29 cellular contexts compared by ENCODE assay signal in genomic region chr6:50390416-50390815, GRCh38.
"Had no signal": no experiment of that assay in that cellular context is flagged by ENCODE, and none has a peak within 500 bp of the region (broad histone marks: within the 10 kb centered on the region; RNA-seq: fewer than 3 reads in every experiment).

No MANE protein-coding gene starts in this region.

- H3K4me1 Mint-ChIP-seq: activated B cell treated with CpG ODN at 0.5 μM for 24 hours; activated naive CD4-positive, alpha-beta T cell treated with anti-CD3 and anti-CD28 coated beads, Interleukin-2, amount 50 U/mL, for 24 hours; activated naive CD8-positive, alpha-beta T cell treated with anti-CD3 and anti-CD28 coated beads for 36 hours; activated naive CD8-positive, alpha-beta T cell treated with anti-CD3 and anti-CD28 coated beads, Interleukin-2, amount 50 U/mL, for 24 hours; activated T-helper 17 cell treated with anti-CD3 and anti-CD28 coated beads, Interleukin-2, amount 50 U/mL, for 72 hours; T-helper 17 cell had no signal

- H3K27me3 Mint-ChIP-seq: activated B cell treated with CpG ODN at 0.5 μM for 24 hours; activated CD8-positive, alpha-beta T cell treated with anti-CD3 and anti-CD28 coated beads for 36 hours; activated naive CD4-positive, alpha-beta T cell treated with anti-CD3 and anti-CD28 coated beads, Interleukin-2, amount 50 U/mL, for 24 hours; activated naive CD8-positive, alpha-beta T cell treated with anti-CD3 and anti-CD28 coated beads for 36 hours; activated naive CD8-positive, alpha-beta T cell treated with anti-CD3 and anti-CD28 coated beads, Interleukin-2, amount 50 U/mL, for 24 hours; activated T-helper 17 cell treated with anti-CD3 and anti-CD28 coated beads, Interleukin-2, amount 50 U/mL, for 72 hours; effector memory CD8-positive, alpha-beta T cell; T-helper 17 cell had no signal

- H3K36me3 Mint-ChIP-seq: activated naive CD4-positive, alpha-beta T cell treated with anti-CD3 and anti-CD28 coated beads, Interleukin-2, amount 50 U/mL, for 24 hours; activated naive CD8-positive, alpha-beta T cell treated with anti-CD3 and anti-CD28 coated beads for 36 hours had no signal

- ATAC-seq: activated CD4-positive, CD25-positive, alpha-beta regulatory T cell treated with anti-CD3 and anti-CD28 coated beads, Interleukin-2, amount 50 U/mL, for 24 hours; activated CD8-positive, alpha-beta T cell treated with anti-CD3 and anti-CD28 coated beads for 36 hours; activated naive CD8-positive, alpha-beta T cell treated with anti-CD3 and anti-CD28 coated beads, Interleukin-2, amount 50 U/mL, for 24 hours; activated T-cell treated with anti-CD3 and anti-CD28 coated beads, Interleukin-2, amount 50 U/mL, for 4 hours; activated T-helper 17 cell treated with anti-CD3 and anti-CD28 coated beads, Interleukin-2, amount 50 U/mL, for 72 hours; body of pancreas; effector memory CD8-positive, alpha-beta T cell; T-helper 17 cell had no signal

- H3K9me3 Mint-ChIP-seq: activated naive CD4-positive, alpha-beta T cell treated with anti-CD3 and anti-CD28 coated beads, Interleukin-2, amount 50 U/mL, for 24 hours had no signal

- DNase-seq: activated B cell treated with CpG ODN at 0.5 μM for 24 hours; activated CD4-positive, alpha-beta T cell treated with anti-CD3 and anti-CD28 coated beads for 48 hours; activated CD4-positive, alpha-beta T cell treated with anti-CD3 and anti-CD28 coated beads, Interleukin-2, amount 50 U/mL, for 1 hour; activated CD4-positive, alpha-beta T cell treated with anti-CD3 and anti-CD28 coated beads, Interleukin-2, amount 50 U/mL, for 48 hours; activated CD8-positive, alpha-beta memory T cell treated with anti-CD3 and anti-CD28 coated beads for 24 hours; activated CD8-positive, alpha-beta T cell treated with anti-CD3 and anti-CD28 coated beads for 36 hours; activated effector memory CD4-positive, alpha-beta T cell treated with Interleukin-2 at 50 U/mL for 16 hours; activated naive CD4-positive, alpha-beta T cell treated with anti-CD3 and anti-CD28 coated beads for 36 hours; activated naive CD8-positive, alpha-beta T cell treated with anti-CD3 and anti-CD28 coated beads for 36 hours; activated naive CD8-positive, alpha-beta T cell treated with anti-CD3 and anti-CD28 coated beads, Interleukin-2, amount 50 U/mL, for 24 hours; activated T-cell treated with anti-CD3 and anti-CD28 coated beads, Interleukin-2, amount 50 U/mL, for 4 hours; adrenal gland; aorta; body of pancreas; caudate nucleus; cortex of kidney; dermis blood vessel endothelial cell; effector CD4-positive, alpha-beta T cell; effector memory CD8-positive, alpha-beta T cell; esophagus squamous epithelium; head of caudate nucleus; T-helper 1 cell; T-helper 17 cell; T1000; WERI-Rb-1 had no signal

- H3K4me3 Mint-ChIP-seq: activated B cell treated with CpG ODN at 0.5 μM for 24 hours; activated CD8-positive, alpha-beta T cell treated with anti-CD3 and anti-CD28 coated beads for 36 hours; activated naive CD4-positive, alpha-beta T cell treated with anti-CD3 and anti-CD28 coated beads for 36 hours; activated naive CD4-positive, alpha-beta T cell treated with anti-CD3 and anti-CD28 coated beads, Interleukin-2, amount 50 U/mL, for 24 hours; activated naive CD8-positive, alpha-beta T cell treated with anti-CD3 and anti-CD28 coated beads for 36 hours; activated naive CD8-positive, alpha-beta T cell treated with anti-CD3 and anti-CD28 coated beads, Interleukin-2, amount 50 U/mL, for 24 hours; activated T-cell treated with anti-CD3 and anti-CD28 coated beads, Interleukin-2, amount 50 U/mL, for 4 hours; activated T-helper 17 cell treated with anti-CD3 and anti-CD28 coated beads, Interleukin-2, amount 50 U/mL, for 72 hours; effector memory CD8-positive, alpha-beta T cell; T-helper 17 cell; T-helper 2 cell treated with Interferon-gamma antibody and Interleukin-4, amounts not matched to agents 5 μg/mL and 100 μg/mL, for 36 hours had no signal

- H3K27ac Mint-ChIP-seq: activated B cell treated with CpG ODN at 0.5 μM for 24 hours; activated CD8-positive, alpha-beta T cell treated with anti-CD3 and anti-CD28 coated beads for 36 hours; activated naive CD4-positive, alpha-beta T cell treated with anti-CD3 and anti-CD28 coated beads for 36 hours; activated naive CD4-positive, alpha-beta T cell treated with anti-CD3 and anti-CD28 coated beads, Interleukin-2, amount 50 U/mL, for 24 hours; activated naive CD8-positive, alpha-beta T cell treated with anti-CD3 and anti-CD28 coated beads for 36 hours; activated naive CD8-positive, alpha-beta T cell treated with anti-CD3 and anti-CD28 coated beads, Interleukin-2, amount 50 U/mL, for 24 hours; activated T-helper 17 cell treated with anti-CD3 and anti-CD28 coated beads, Interleukin-2, amount 50 U/mL, for 72 hours; effector memory CD8-positive, alpha-beta T cell; T-helper 17 cell; T-helper 2 cell treated with Interferon-gamma antibody and Interleukin-4, amounts not matched to agents 5 μg/mL and 100 μg/mL, for 36 hours had no signal
